1 cellular context compared by ENCODE assay signal in genomic region chr1:36134805-36135339, GRCh38.
TF ChIP-seq lines count a peak whose summit lies in the region.

No MANE protein-coding gene starts in this region.

TF ChIP-seq in K562, 482 proteins besides CTCF, POLR2A, EP300 and RAD21 (continued from another document and continues in another):
- no peak for TF ChIP-seq ARID3A (IDR thresholded peaks at IDR 0.05; ENCODE audit: borderline replicate concordance, low read depth, low read length)
- TF ChIP-seq ZMIZ1 (IDR thresholded peaks at IDR 0.05; ENCODE audit: low read depth in 2 of 2, low read length in 2 of 2): no peak
- TF ChIP-seq ZFP1 (CRISPR knock-in tag; IDR thresholded peaks at IDR 0.05): no peak
- TF ChIP-seq ZNF384 (IDR thresholded peaks at IDR 0.05; ENCODE audit: low read depth, low read length): no peak
- no peak for TF ChIP-seq ZNF511 (CRISPR knock-in tag; IDR thresholded peaks at IDR 0.05)
- TF ChIP-seq SRSF1 (IDR thresholded peaks at IDR 0.05; ENCODE audit: low read depth, low read length): no peak
- no peak for TF ChIP-seq DACH1 (IDR thresholded peaks at IDR 0.05; ENCODE audit: partially characterized antibody)
- no peak for TF ChIP-seq BHLHE40 (IDR thresholded peaks at IDR 0.05; ENCODE audit: low read length)
- TF ChIP-seq XRCC5 (IDR thresholded peaks at IDR 0.05; ENCODE audit: low read depth, low read length): peak; percentile 46; the same call in 1 of the 2 replicates
- no peak for TF ChIP-seq AFF1 (IDR thresholded peaks at IDR 0.05; ENCODE audit: low read depth in 1 of 2, partially characterized antibody in 2 of 2)
- TF ChIP-seq GABPB2 (CRISPR knock-in tag; conservative IDR thresholded peaks at IDR 0.05): no peak
- no peak for TF ChIP-seq ZSCAN32 (CRISPR knock-in tag; IDR thresholded peaks at IDR 0.05)
- no peak; the same call in 1 of the 2 replicates for TF ChIP-seq KHSRP (IDR thresholded peaks at IDR 0.05)
- TF ChIP-seq ZNF24 (IDR thresholded peaks at IDR 0.05): no peak
- TF ChIP-seq ZNF57 (CRISPR knock-in tag; IDR thresholded peaks at IDR 0.05): no peak
- TF ChIP-seq ZBTB26 (CRISPR knock-in tag; IDR thresholded peaks at IDR 0.05): no peak
- no peak for TF ChIP-seq NR4A1 (CRISPR knock-in tag; IDR thresholded peaks at IDR 0.05)
- TF ChIP-seq NR4A1 (tag; IDR thresholded peaks at IDR 0.05): 0 out of 2 replicates have a peak, but pooled peaks have one; percentile 39
- no peak for TF ChIP-seq ZBTB49 (CRISPR knock-in tag; IDR thresholded peaks at IDR 0.05; ENCODE audit: borderline replicate concordance)
- TF ChIP-seq FOS (IDR thresholded peaks at IDR 0.05; ENCODE audit: extremely low read depth, insufficient read length): no peak
- TF ChIP-seq ZNF717 (CRISPR knock-in tag; IDR thresholded peaks at IDR 0.05): no peak
- no peak for TF ChIP-seq MTA2 (IDR thresholded peaks at IDR 0.05; ENCODE audit: low read depth)
- TF ChIP-seq E2F6 (IDR thresholded peaks at IDR 0.05; ENCODE audit: borderline replicate concordance in 1 of 2, extremely low read depth in 1 of 2, insufficient read depth in 1 of 2, insufficient read length in 1 of 2, low read depth in 1 of 2, low read length in 1 of 2, poor library complexity in 1 of 2, severe bottlenecking in 1 of 2): no peak
- TF ChIP-seq CCNT2 (IDR thresholded peaks at IDR 0.05; ENCODE audit: borderline replicate concordance, extremely low read depth, insufficient read length, low read depth, low read length): no peak
- no peak for TF ChIP-seq RBM15 (IDR thresholded peaks at IDR 0.05; ENCODE audit: insufficient read depth, low read length)
- TF ChIP-seq RAD51 (IDR thresholded peaks at IDR 0.05; ENCODE audit: borderline replicate concordance, low read depth): no peak
- no peak for TF ChIP-seq HOXB6 (CRISPR knock-in tag; IDR thresholded peaks at IDR 0.05; ENCODE audit: borderline replicate concordance)
- no peak for TF ChIP-seq E2F1 (CRISPR knock-in tag; IDR thresholded peaks at IDR 0.05)
- no peak for TF ChIP-seq CBFB (CRISPR knock-in tag; IDR thresholded peaks at IDR 0.05)
- no peak for TF ChIP-seq FOXP4 (CRISPR knock-in tag; IDR thresholded peaks at IDR 0.05; ENCODE audit: borderline replicate concordance)
- no peak for TF ChIP-seq ZNF740 (CRISPR knock-in tag; IDR thresholded peaks at IDR 0.05)
- TF ChIP-seq ZNF740 (tag; IDR thresholded peaks at IDR 0.05): no peak
- TF ChIP-seq STAT6 (CRISPR knock-in tag; IDR thresholded peaks at IDR 0.05): peak; percentile 22; the same call in 1 of the 2 replicates
- peak; percentile 90; the same call in 1 of the 2 replicates for TF ChIP-seq KAT7 (CRISPR knock-in tag; IDR thresholded peaks at IDR 0.05; ENCODE audit: borderline replicate concordance)
- TF ChIP-seq PHF20 (IDR thresholded peaks at IDR 0.05; ENCODE audit: partially characterized antibody): peak; percentile 18
- no peak for TF ChIP-seq TOE1 (IDR thresholded peaks at IDR 0.05; ENCODE audit: borderline replicate concordance)
- no peak for TF ChIP-seq TOE1 (CRISPR knock-in tag; IDR thresholded peaks at IDR 0.05; ENCODE audit: borderline replicate concordance, low read depth)
